In the genomic region with DNA sequence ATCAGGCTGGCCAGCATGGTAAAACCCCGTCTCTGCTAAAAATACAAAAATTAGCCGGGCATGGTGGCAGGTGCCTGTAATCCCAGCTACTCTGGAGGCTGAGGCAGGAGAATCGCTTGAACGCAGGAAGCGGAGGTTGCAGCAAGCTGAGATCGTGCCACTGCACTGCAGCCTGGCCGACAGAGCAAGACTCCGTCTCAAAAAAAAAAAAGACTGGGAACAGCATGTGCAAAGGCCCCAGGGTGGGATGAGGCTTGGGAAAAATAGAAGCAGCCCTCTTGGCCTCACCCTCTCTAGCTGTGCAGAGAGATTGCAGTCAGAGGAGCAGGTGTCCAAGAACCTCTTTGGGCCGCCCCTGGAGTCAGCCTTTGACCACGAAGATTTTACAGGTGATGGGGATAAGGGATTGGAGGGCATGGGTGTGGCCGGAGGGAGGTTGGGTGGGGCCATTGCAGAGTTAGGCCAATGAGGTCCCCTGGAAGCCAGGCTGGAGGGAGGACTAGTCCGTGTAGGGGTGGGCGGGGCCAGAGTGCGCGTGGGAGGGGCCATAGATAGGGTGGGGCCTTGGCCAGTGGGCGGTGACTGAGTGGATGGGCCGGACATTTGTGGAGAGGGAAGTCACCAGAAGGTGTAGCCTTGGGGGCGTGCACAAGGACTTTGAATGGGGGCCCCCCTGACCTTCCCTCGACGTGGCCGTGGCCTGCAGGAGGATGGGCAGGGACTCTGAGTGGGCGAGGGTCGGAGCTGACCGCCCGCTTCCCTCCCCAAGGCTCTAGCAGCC, we compare ENCODE assay signal across 10 cellular contexts. TPM values are rescaled to one million over a fixed set of nuclear protein-coding genes. Genes with fewer than 3 reads are reported as not detected.
DNase-seq lines count a peak whose midpoint lies in the region; ATAC-seq and TF ChIP-seq lines count a peak whose summit lies in the region.
"Had no signal": no experiment of that assay in that cellular context is flagged by ENCODE, and none has a peak within 500 bp of the region (broad histone marks: within the 10 kb centered on the region; RNA-seq: fewer than 3 reads in every experiment).

No MANE protein-coding gene starts in this region.

- H3K4me1 ChIP-seq in CD8-positive, alpha-beta T cell (ENCODE audit: insufficient read depth, low read length) = no peaks in the 10 kb centered on the region

- H3K27me3 Mint-ChIP-seq in CD8-positive, alpha-beta T cell (ENCODE audit: low read depth) = no peaks in the 10 kb centered on the region
- H3K27me3 Mint-ChIP-seq in activated CD8-positive, alpha-beta T cell treated with anti-CD3 and anti-CD28 coated beads for 36 hours = no peaks in the 10 kb centered on the region

- no peak overlapping the region for H3K4me3 ChIP-seq in CD8-positive, alpha-beta T cell (ENCODE audit: low read depth, low read length)
- H3K4me3 ChIP-seq in MG63 = no peak overlapping the region

- peak; percentile 64 for ATAC-seq in CD8-positive, alpha-beta T cell
- ATAC-seq in activated CD8-positive, alpha-beta T cell treated with anti-CD3 and anti-CD28 coated beads for 36 hours = peak; percentile 68

- H3K27ac Mint-ChIP-seq in CD8-positive, alpha-beta T cell = peak overlapping the region; percentile 22
- no peak overlapping the region for H3K27ac Mint-ChIP-seq in activated CD8-positive, alpha-beta T cell treated with anti-CD3 and anti-CD28 coated beads for 36 hours

- no peak overlapping the region for H3K27ac ChIP-seq in CD8-positive, alpha-beta T cell (ENCODE audit: low read depth, low read length)
- H3K27ac ChIP-seq: tibial nerve had no signal

- H3K36me3 Mint-ChIP-seq in CD8-positive, alpha-beta T cell = peaks cover 57% of the 10 kb centered on the region
- H3K36me3 Mint-ChIP-seq in activated CD8-positive, alpha-beta T cell treated with anti-CD3 and anti-CD28 coated beads for 36 hours (ENCODE audit: low read depth) = peaks cover 31% of the 10 kb centered on the region

- H3K9me3 ChIP-seq in CD8-positive, alpha-beta T cell (ENCODE audit: low read length) = no peaks in the 10 kb centered on the region
- H3K9me3 ChIP-seq in MG63 = no peaks in the 10 kb centered on the region
- H3K9me3 ChIP-seq: tibial nerve had no signal

- H3K4me3 Mint-ChIP-seq in CD8-positive, alpha-beta T cell = no peak overlapping the region
- H3K4me3 Mint-ChIP-seq in activated CD8-positive, alpha-beta T cell treated with anti-CD3 and anti-CD28 coated beads for 36 hours = no peak overlapping the region

- TF ChIP-seq CTCF in CD8-positive, alpha-beta T cell (IDR thresholded peaks at IDR 0.05) = no peak
- no peak for TF ChIP-seq CTCF in activated CD8-positive, alpha-beta T cell treated with anti-CD3 and anti-CD28 coated beads for 36 hours (IDR thresholded peaks at IDR 0.05)

- intact Hi-C loops in CD8-positive, alpha-beta T cell (cut with DNase I, micrococcal nuclease) = no loop called here
- intact Hi-C loops in activated CD8-positive, alpha-beta T cell treated with anti-CD3 and anti-CD28 coated beads for 36 hours (cut with micrococcal nuclease) = no loop called here
- intact Hi-C loops in posterior vena cava (cut with DNase I) = no loop called here

- CTCF ChIA-PET in CD8-positive, alpha-beta T cell (lab: Charles Lee) = interaction anchor here (1.2 to 6.5 kb wide), 2 partner anchors 73 to 172 kb away, joined by 3 to 54 read pairs; no protein-coding TSS in a partner anchor
- CTCF ChIA-PET in activated CD8-positive, alpha-beta T cell treated with anti-CD3 and anti-CD28 coated beads for 36 hours (lab: Charles Lee) = interaction anchor here (2.7 kb wide), 1 partner anchor 73 kb away, joined by 15 read pairs; no protein-coding TSS in a partner anchor

- H3K27me3 ChIP-seq in CD8-positive, alpha-beta T cell (ENCODE audit: insufficient read depth, low read length) = no peaks in the 10 kb centered on the region
- H3K27me3 ChIP-seq in MG63 = no peaks in the 10 kb centered on the region; the same call in 1 of the 2 replicates

- peak in 3 of 7 experiments; percentile 15 to 24 (median 23) for DNase-seq in CD8-positive, alpha-beta T cell
- peak; percentile 47 for DNase-seq in MG63
- DNase-seq in activated CD8-positive, alpha-beta T cell treated with anti-CD3 and anti-CD28 coated beads for 36 hours = peak; percentile 75
- peak; percentile 63 for DNase-seq in germinal center (ENCODE audit: low spot score)
- peak; percentile 90 for DNase-seq in posterior vena cava (ENCODE audit: low spot score)
- no peak for DNase-seq in mesenteric fat pad (ENCODE audit: low spot score)
- no peak for DNase-seq in retina
- DNase-seq in HPDE6-E6E7 (ENCODE audit: extremely low spot score) = no peak

- H3K9me3 Mint-ChIP-seq in CD8-positive, alpha-beta T cell = no peaks in the 10 kb centered on the region
- no peaks in the 10 kb centered on the region for H3K9me3 Mint-ChIP-seq in activated CD8-positive, alpha-beta T cell treated with anti-CD3 and anti-CD28 coated beads for 36 hours

- POLR2A ChIA-PET in CD8-positive, alpha-beta T cell (lab: Charles Lee) = interaction anchor here (0.7 kb wide), 1 partner anchor 59 kb away, joined by 3 read pairs; the partner anchor contains the start of gene MAP1S
- POLR2A ChIA-PET in activated CD8-positive, alpha-beta T cell treated with anti-CD3 and anti-CD28 coated beads for 36 hours (lab: Charles Lee) = interaction anchor here (1.5 kb wide), 1 partner anchor 155 kb away, joined by 3 read pairs; the partner anchor contains the start of gene CCDC124

- H3K36me3 ChIP-seq in CD8-positive, alpha-beta T cell (ENCODE audit: insufficient read depth, low read length) = peaks cover 24% of the 10 kb centered on the region
- no peaks in the 10 kb centered on the region for H3K36me3 ChIP-seq in MG63
- H3K36me3 ChIP-seq: tibial nerve had no signal

- peaks cover 5% of the 10 kb centered on the region for H3K4me1 Mint-ChIP-seq in CD8-positive, alpha-beta T cell (ENCODE audit: low read depth)
- peaks cover 29% of the 10 kb centered on the region for H3K4me1 Mint-ChIP-seq in activated CD8-positive, alpha-beta T cell treated with anti-CD3 and anti-CD28 coated beads for 36 hours (ENCODE audit: low read depth)

RNA-seq across cellular contexts. Expression of gene B3GNT3, which starts 16.9 kb away (rescaled TPM):
- not detected for total RNA-seq in CD8-positive, alpha-beta T cell
- total RNA-seq in MG63 (2014; rRNA removed; shearing (Covaris generic); ENCODE audit: low replicate concordance) = not detected in 2 replicates
- under 1 TPM in 1 of 2 experiments, not detected in 1; 0.20 TPM for total RNA-seq in activated CD8-positive, alpha-beta T cell treated with anti-CD3 and anti-CD28 coated beads for 36 hours
- total RNA-seq in posterior vena cava = under 1 TPM in 1 of 2 donors, not detected in 1; 0.28 TPM
- 0.32 TPM for total RNA-seq in mesenteric fat pad

RNA-seq across cellular contexts. Expression of gene FCHO1, which starts 26.8 kb away (rescaled TPM):
- 10 to 100 TPM; 36.7 to 38.4 TPM for total RNA-seq in CD8-positive, alpha-beta T cell
- total RNA-seq in MG63 (2014; rRNA removed; shearing (Covaris generic); ENCODE audit: low replicate concordance) = 0.82 TPM in 1 of 2 replicates, not detected in the other
- total RNA-seq in activated CD8-positive, alpha-beta T cell treated with anti-CD3 and anti-CD28 coated beads for 36 hours = 10 to 100 TPM; 36.9 to 38.3 TPM
- total RNA-seq in posterior vena cava (1 to 10 TPM; 2.0 to 2.1 TPM), mesenteric fat pad (2.6 TPM)

RNA-seq across cellular contexts. Expression of gene INSL3, which starts 43.3 kb away (rescaled TPM):
- total RNA-seq in CD8-positive, alpha-beta T cell = 1 to 10 TPM; 6.1 to 7.6 TPM
- total RNA-seq in MG63 (2014; rRNA removed; shearing (Covaris generic); ENCODE audit: low replicate concordance) = not detected in 2 replicates
- total RNA-seq in activated CD8-positive, alpha-beta T cell treated with anti-CD3 and anti-CD28 coated beads for 36 hours = 1 to 10 TPM; 5.9 to 6.9 TPM
- total RNA-seq in posterior vena cava (not detected), mesenteric fat pad (0.61 TPM)
- total RNA-seq: dermis microvascular lymphatic vessel endothelial cell, tibial nerve had no signal

RNA-seq across cellular contexts. Expression of gene MAP1S, which starts 58.8 kb away (rescaled TPM):
- total RNA-seq in CD8-positive, alpha-beta T cell = 10 to 100 TPM; 28.1 to 29.7 TPM
- total RNA-seq in MG63 (2014; rRNA removed; shearing (Covaris generic); ENCODE audit: low replicate concordance) = 23.3 and 50.0 TPM in 2 replicates
- total RNA-seq in activated CD8-positive, alpha-beta T cell treated with anti-CD3 and anti-CD28 coated beads for 36 hours = 10 to 100 TPM; 53.8 to 54.7 TPM
- total RNA-seq in posterior vena cava (10 to 100 TPM; 50.8 to 57.0 TPM), mesenteric fat pad (71.1 TPM)

Comparison
In these comparisons a context has a peak if more than half of its experiments do, and no peak if none do; other contexts are left out.
1. DNase-seq: peak in MG63 (single experiment), activated CD8-positive, alpha-beta T cell treated with anti-CD3 and anti-CD28 coated beads for 36 hours (single experiment), germinal center (single experiment) and posterior vena cava (single experiment); none in mesenteric fat pad (single experiment), retina (single experiment) and HPDE6-E6E7 (single experiment).
2. RNA of gene FCHO1, which starts 26.8 kb away (total RNA-seq): 36.7 to 38.4 TPM in CD8-positive, alpha-beta T cell and 36.9 to 38.3 TPM in activated CD8-positive, alpha-beta T cell treated with anti-CD3 and anti-CD28 coated beads for 36 hours; 2.6 TPM in mesenteric fat pad (single experiment), 2.0 to 2.1 TPM in posterior vena cava and 0.82 TPM in MG63; every median in the first group is over 10 times any median in the second.